8 cellular contexts compared by ENCODE assay signal in the genomic region with DNA sequence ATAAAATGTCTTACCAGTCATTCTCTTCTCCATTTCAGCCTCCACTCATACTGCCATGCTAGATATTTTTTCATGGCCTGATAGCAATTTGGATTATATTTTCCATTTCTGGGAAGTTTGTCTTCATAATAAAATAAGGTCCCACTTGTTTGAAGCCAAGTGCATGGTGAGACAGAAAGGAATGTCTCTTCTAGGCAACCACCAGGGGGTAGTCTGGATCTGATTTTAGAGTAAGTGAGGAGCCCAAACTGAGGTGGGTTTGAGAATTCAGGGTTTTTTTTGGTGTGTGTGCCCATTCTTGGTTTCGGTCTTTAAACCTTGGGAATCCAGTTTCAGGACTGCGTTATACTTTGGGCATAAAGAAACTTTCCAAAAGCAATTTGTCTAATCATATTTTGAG.
DNase-seq lines count a peak whose midpoint lies in the region; ATAC-seq and TF ChIP-seq lines count a peak whose summit lies in the region.

No MANE protein-coding gene starts in this region.

- H3K9me3 ChIP-seq in BE2C: no peaks in the 10 kb centered on the region

- H3K27me3 Mint-ChIP-seq in progenitor cell of endocrine pancreas: peaks cover 6% of the 10 kb centered on the region
- H3K27me3 Mint-ChIP-seq in activated naive CD4-positive, alpha-beta T cell treated with anti-CD3 and anti-CD28 coated beads, Interleukin-2, amount 10 ng/mL, durations not matched to agents 7 days and 5 days: no peaks in the 10 kb centered on the region

- CTCF ChIA-PET in activated naive CD4-positive, alpha-beta T cell treated with anti-CD3 and anti-CD28 coated beads, Interleukin-2, amount 10 ng/mL, durations not matched to agents 7 days and 5 days (lab: Charles Lee): interaction anchor here (0.6 kb wide), 1 partner anchor 316 kb away, joined by 3 read pairs; no protein-coding TSS in a partner anchor

- no peak overlapping the region for H3K4me3 ChIP-seq in BE2C (ENCODE audit: low read depth, low read length)
- no peak overlapping the region for H3K4me3 ChIP-seq in choroid plexus epithelial cell (ENCODE audit: low read depth, low read length)

- H3K4me3 Mint-ChIP-seq in progenitor cell of endocrine pancreas (ENCODE audit: low read depth): no peak overlapping the region
- H3K4me3 Mint-ChIP-seq in activated naive CD4-positive, alpha-beta T cell treated with anti-CD3 and anti-CD28 coated beads, Interleukin-2, amount 10 ng/mL, durations not matched to agents 7 days and 5 days: no peak overlapping the region

- no peaks in the 10 kb centered on the region for H3K4me1 ChIP-seq in BE2C

- H3K36me3 Mint-ChIP-seq in progenitor cell of endocrine pancreas (ENCODE audit: insufficient read depth): no peaks in the 10 kb centered on the region
- H3K36me3 Mint-ChIP-seq in activated naive CD4-positive, alpha-beta T cell treated with anti-CD3 and anti-CD28 coated beads, Interleukin-2, amount 10 ng/mL, durations not matched to agents 7 days and 5 days: no peaks in the 10 kb centered on the region

- H3K27ac Mint-ChIP-seq in progenitor cell of endocrine pancreas: no peak overlapping the region
- no peak overlapping the region for H3K27ac Mint-ChIP-seq in activated naive CD4-positive, alpha-beta T cell treated with anti-CD3 and anti-CD28 coated beads, Interleukin-2, amount 10 ng/mL, durations not matched to agents 7 days and 5 days

- peaks cover 6% of the 10 kb centered on the region for H3K4me1 Mint-ChIP-seq in progenitor cell of endocrine pancreas (ENCODE audit: low read depth)
- H3K4me1 Mint-ChIP-seq in activated naive CD4-positive, alpha-beta T cell treated with anti-CD3 and anti-CD28 coated beads, Interleukin-2, amount 10 ng/mL, durations not matched to agents 7 days and 5 days: no peaks in the 10 kb centered on the region

- DNase-seq in BE2C (peak; percentile 28), H4 (ENCODE audit: low spot score) (peak; percentile 45), NCI-H2227 (lab: John Stamatoyannopoulos, UW; ENCODE audit: unreplicated experiment) (peak; percentile 68), choroid plexus epithelial cell (ENCODE audit: low read depth) (peak; percentile 1), progenitor cell of endocrine pancreas (ENCODE audit: low spot score, unreplicated experiment) (peak; percentile 11), sciatic nerve (ENCODE audit: low spot score) (no peak)
- DNase-seq in activated naive CD4-positive, alpha-beta T cell treated with anti-CD3 and anti-CD28 coated beads, Interleukin-2, amount 10 ng/mL, durations not matched to agents 7 days and 5 days: no peak

- no peak for ATAC-seq in HG02840 (IDR thresholded peaks at IDR 0.05; ENCODE audit: low FRiP score, unreplicated experiment)
- ATAC-seq in sciatic nerve: no peak

- H3K27me3 ChIP-seq in BE2C: no peaks in the 10 kb centered on the region

- H3K36me3 ChIP-seq in BE2C: no peaks in the 10 kb centered on the region

- intact Hi-C loops in sciatic nerve (cut with DNase I): no loop called here

- no peaks in the 10 kb centered on the region for H3K9me3 Mint-ChIP-seq in progenitor cell of endocrine pancreas (ENCODE audit: low read depth)
- no peaks in the 10 kb centered on the region for H3K9me3 Mint-ChIP-seq in activated naive CD4-positive, alpha-beta T cell treated with anti-CD3 and anti-CD28 coated beads, Interleukin-2, amount 10 ng/mL, durations not matched to agents 7 days and 5 days

- TF ChIP-seq CTCF in BE2C (IDR thresholded peaks at IDR 0.05; ENCODE audit: low read depth, low read length) (peak; percentile 61), choroid plexus epithelial cell (conservative IDR thresholded peaks at IDR 0.05; ENCODE audit: low read depth, low read length) (no peak), progenitor cell of endocrine pancreas (IDR thresholded peaks at IDR 0.05; ENCODE audit: unreplicated experiment) (peak; percentile 68)

Comparison
In these comparisons a context has a peak if more than half of its experiments do, and no peak if none do; other contexts are left out.
1. DNase-seq: peak in BE2C (single experiment), H4 (single experiment), NCI-H2227 (single experiment), choroid plexus epithelial cell (single experiment) and progenitor cell of endocrine pancreas (single experiment); none in sciatic nerve (single experiment) and activated naive CD4-positive, alpha-beta T cell treated with anti-CD3 and anti-CD28 coated beads, Interleukin-2, amount 10 ng/mL, durations not matched to agents 7 days and 5 days (single experiment).